14 cellular contexts compared by ENCODE assay signal in genomic region chr11:34346551-34346950, GRCh38. TPM values are rescaled to one million over a fixed set of nuclear protein-coding genes. Genes with fewer than 3 reads are reported as not detected.
DNase-seq lines count a peak whose midpoint lies in the region; ATAC-seq and TF ChIP-seq lines count a peak whose summit lies in the region.
"Had no signal": no experiment of that assay in that cellular context is flagged by ENCODE, and none has a peak within 500 bp of the region (broad histone marks: within the 10 kb centered on the region; RNA-seq: fewer than 3 reads in every experiment).

No MANE protein-coding gene starts in this region.

- no peaks in the 10 kb centered on the region for H4K20me1 ChIP-seq in osteoblast (ENCODE audit: insufficient read depth, low read length)

- peaks cover 4% of the 10 kb centered on the region for H3K79me2 ChIP-seq in osteoblast (ENCODE audit: insufficient read depth, low read length)

- DNase-seq in ACHN (peak; percentile 38), SJCRH30 (no peak), foreskin melanocyte (peak; percentile 43), osteoblast (ENCODE audit: insufficient read length, low spot score, missing footprints) (peak; percentile 84), NOMO-1 treated with dmso at 0.1 percent for 144 hours (lab: John Stamatoyannopoulos, UW; ENCODE audit: unreplicated experiment) (no peak), dedifferentiated amniotic fluid mesenchymal stem cell (ENCODE audit: extremely low spot score) (no peak), NCI-H1048 (lab: John Stamatoyannopoulos, UW) (no peak)
- no peak for DNase-seq in activated CD8-positive, alpha-beta memory T cell treated with anti-CD3 and anti-CD28 coated beads, Interleukin-2, amount 10 ng/mL, durations not matched to agents 7 days and 5 days
- DNase-seq: activated B cell treated with CpG ODN at 0.5 μM for 24 hours, endodermal cell, GDM1, NCI-H2171, occipital lobe had no signal

- H3K4me1 ChIP-seq in SJCRH30 = peaks cover 42% of the 10 kb centered on the region
- H3K4me1 ChIP-seq in osteoblast (ENCODE audit: insufficient read depth, low read length) = peaks cover 47% of the 10 kb centered on the region

- ATAC-seq in activated CD8-positive, alpha-beta memory T cell treated with anti-CD3 and anti-CD28 coated beads, Interleukin-2, amount 10 ng/mL, durations not matched to agents 7 days and 5 days = no peak

- H3K4me3 ChIP-seq in SJCRH30 = no peak overlapping the region
- no peak overlapping the region for H3K4me3 ChIP-seq in osteoblast (ENCODE audit: insufficient read depth, low read length)
- H3K4me3 ChIP-seq: tibial nerve had no signal

- no peak overlapping the region for H3K27ac Mint-ChIP-seq in activated CD8-positive, alpha-beta memory T cell treated with anti-CD3 and anti-CD28 coated beads, Interleukin-2, amount 10 ng/mL, durations not matched to agents 7 days and 5 days
- H3K27ac Mint-ChIP-seq: activated B cell treated with CpG ODN at 0.5 μM for 24 hours, endodermal cell had no signal

- no peaks in the 10 kb centered on the region for H3K9me3 Mint-ChIP-seq in activated CD8-positive, alpha-beta memory T cell treated with anti-CD3 and anti-CD28 coated beads, Interleukin-2, amount 10 ng/mL, durations not matched to agents 7 days and 5 days (ENCODE audit: low read depth)
- H3K9me3 Mint-ChIP-seq: activated B cell treated with CpG ODN at 0.5 μM for 24 hours, endodermal cell had no signal

- H3K27me3 Mint-ChIP-seq in activated CD8-positive, alpha-beta memory T cell treated with anti-CD3 and anti-CD28 coated beads, Interleukin-2, amount 10 ng/mL, durations not matched to agents 7 days and 5 days = peaks cover 18% of the 10 kb centered on the region
- H3K27me3 Mint-ChIP-seq: activated B cell treated with CpG ODN at 0.5 μM for 24 hours had no signal

- peaks cover 17% of the 10 kb centered on the region for H3K4me1 Mint-ChIP-seq in activated CD8-positive, alpha-beta memory T cell treated with anti-CD3 and anti-CD28 coated beads, Interleukin-2, amount 10 ng/mL, durations not matched to agents 7 days and 5 days

- no peak overlapping the region for H3K4me3 Mint-ChIP-seq in activated CD8-positive, alpha-beta memory T cell treated with anti-CD3 and anti-CD28 coated beads, Interleukin-2, amount 10 ng/mL, durations not matched to agents 7 days and 5 days
- H3K4me3 Mint-ChIP-seq: activated B cell treated with CpG ODN at 0.5 μM for 24 hours, endodermal cell had no signal

- in situ Hi-C loops in ACHN (cut with HindIII; ENCODE audit: low pct_ligation_motif_present, low pct_unique_long_range_greater_than_20kb, low sequenced_read_pairs) = no loop called here

- H3K9me3 ChIP-seq in SJCRH30 (replicated peaks) (no peaks in the 10 kb centered on the region), osteoblast (ENCODE audit: low read depth, low read length) (no peaks in the 10 kb centered on the region)
- H3K9me3 ChIP-seq: tibial nerve had no signal

- CTCF ChIA-PET in activated CD8-positive, alpha-beta memory T cell treated with anti-CD3 and anti-CD28 coated beads, Interleukin-2, amount 10 ng/mL, durations not matched to agents 7 days and 5 days (lab: Charles Lee) = interaction anchor here (3.2 to 6.1 kb wide), 2 partner anchors 10 to 172 kb away, joined by 13 to 36 read pairs; partner anchors contain the start of gene ABTB2

- no peaks in the 10 kb centered on the region for H3K36me3 Mint-ChIP-seq in activated CD8-positive, alpha-beta memory T cell treated with anti-CD3 and anti-CD28 coated beads, Interleukin-2, amount 10 ng/mL, durations not matched to agents 7 days and 5 days

- TF ChIP-seq CTCF in osteoblast (IDR thresholded peaks at IDR 0.05; ENCODE audit: extremely low read depth, low read depth, low read length) = no peak

- peak overlapping the region; percentile 47 for H3K4me2 ChIP-seq in osteoblast (ENCODE audit: insufficient read depth, low read length)

- H3K36me3 ChIP-seq in SJCRH30 (no peaks in the 10 kb centered on the region), osteoblast (ENCODE audit: insufficient read depth, low read length) (no peaks in the 10 kb centered on the region)
- H3K36me3 ChIP-seq: tibial nerve had no signal

- no peak overlapping the region for H2AFZ ChIP-seq in osteoblast (ENCODE audit: low read length)

- H3K27me3 ChIP-seq in SJCRH30 (no peaks in the 10 kb centered on the region), osteoblast (ENCODE audit: insufficient read depth, low read length) (no peaks in the 10 kb centered on the region)
- H3K27me3 ChIP-seq: tibial nerve had no signal

- H3K27ac ChIP-seq in SJCRH30 = peak overlapping the region; percentile 77
- peak overlapping the region; percentile 83 for H3K27ac ChIP-seq in osteoblast (ENCODE audit: low read depth, low read length)

RNA-seq across cellular contexts. Expression of gene ABTB2, which starts 11.3 kb away (rescaled TPM):
- total RNA-seq in SJCRH30 (2014; rRNA removed; shearing (Covaris generic)) = 0.83 and 1.1 TPM in 2 replicates
- 5.1 and 5.9 TPM in 2 replicates for total RNA-seq in osteoblast
- 10 to 100 TPM in 1 of 2 experiments, 1 to 10 TPM in 1; 3.8 to 16.8 TPM for total RNA-seq in activated CD8-positive, alpha-beta memory T cell treated with anti-CD3 and anti-CD28 coated beads, Interleukin-2, amount 10 ng/mL, durations not matched to agents 7 days and 5 days

Comparison
In these comparisons a context has a peak if more than half of its experiments do, and no peak if none do; other contexts are left out.
1. DNase-seq: peak in ACHN (single experiment), foreskin melanocyte (single experiment) and osteoblast (single experiment); none in SJCRH30 (0 of 2), activated CD8-positive, alpha-beta memory T cell treated with anti-CD3 and anti-CD28 coated beads, Interleukin-2, amount 10 ng/mL, durations not matched to agents 7 days and 5 days (single experiment), NOMO-1 treated with dmso at 0.1 percent for 144 hours (single experiment), dedifferentiated amniotic fluid mesenchymal stem cell (single experiment) and NCI-H1048 (single experiment).